1 cellular context compared by ENCODE assay signal in genomic region chr10:124917168-124917938, GRCh38.
A peak's percentile ranks its signal among the peaks of the same experiment; 100 is the strongest.
TF ChIP-seq lines count a peak whose summit lies in the region.

No MANE protein-coding gene starts in this region.

TF ChIP-seq in HEK293, 187 proteins besides CTCF, POLR2A, EP300 and RAD21 (continued from another document and continues in another):
- no peak for TF ChIP-seq ZNF658 (tag by site-specific recombination; IDR thresholded peaks at IDR 0.05)
- TF ChIP-seq, protein P1, sequence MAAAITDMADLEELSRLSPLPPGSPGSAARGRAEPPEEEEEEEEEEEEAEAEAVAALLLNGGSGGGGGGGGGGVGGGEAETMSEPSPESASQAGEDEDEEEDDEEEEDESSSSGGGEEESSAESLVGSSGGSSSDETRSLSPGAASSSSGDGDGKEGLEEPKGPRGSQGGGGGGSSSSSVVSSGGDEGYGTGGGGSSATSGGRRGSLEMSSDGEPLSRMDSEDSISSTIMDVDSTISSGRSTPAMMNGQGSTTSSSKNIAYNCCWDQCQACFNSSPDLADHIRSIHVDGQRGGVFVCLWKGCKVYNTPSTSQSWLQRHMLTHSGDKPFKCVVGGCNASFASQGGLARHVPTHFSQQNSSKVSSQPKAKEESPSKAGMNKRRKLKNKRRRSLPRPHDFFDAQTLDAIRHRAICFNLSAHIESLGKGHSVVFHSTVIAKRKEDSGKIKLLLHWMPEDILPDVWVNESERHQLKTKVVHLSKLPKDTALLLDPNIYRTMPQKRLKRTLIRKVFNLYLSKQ (tag by site-specific recombination; IDR thresholded peaks at IDR 0.05; ENCODE audit: borderline replicate concordance) = no peak
- TF ChIP-seq ZNF311 (tag by site-specific recombination; IDR thresholded peaks at IDR 0.05; ENCODE audit: borderline replicate concordance) = no peak
- no peak for TF ChIP-seq ZNF324 (tag by site-specific recombination; IDR thresholded peaks at IDR 0.05)
- no peak for TF ChIP-seq ZFP3 (tag by site-specific recombination; IDR thresholded peaks at IDR 0.05; ENCODE audit: low read depth)
- TF ChIP-seq ZNF155 (tag by site-specific recombination; IDR thresholded peaks at IDR 0.05) = no peak
- TF ChIP-seq, protein P2, sequence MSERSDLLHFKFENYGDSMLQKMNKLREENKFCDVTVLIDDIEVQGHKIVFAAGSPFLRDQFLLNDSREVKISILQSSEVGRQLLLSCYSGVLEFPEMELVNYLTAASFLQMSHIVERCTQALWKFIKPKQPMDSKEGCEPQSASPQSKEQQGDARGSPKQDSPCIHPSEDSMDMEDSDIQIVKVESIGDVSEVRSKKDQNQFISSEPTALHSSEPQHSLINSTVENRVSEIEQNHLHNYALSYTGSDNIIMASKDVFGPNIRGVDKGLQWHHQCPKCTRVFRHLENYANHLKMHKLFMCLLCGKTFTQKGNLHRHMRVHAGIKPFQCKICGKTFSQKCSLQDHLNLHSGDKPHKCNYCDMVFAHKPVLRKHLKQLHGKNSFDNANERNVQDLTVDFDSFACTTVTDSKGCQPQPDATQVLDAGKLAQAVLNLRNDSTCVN (tag by site-specific recombination; optimal IDR thresholded peaks at IDR 0.05) = no peak
- 0 out of 2 replicates have a peak, but pooled peaks have one; percentile 24 for TF ChIP-seq KLF7 (tag by site-specific recombination; IDR thresholded peaks at IDR 0.05; ENCODE audit: borderline replicate concordance)
- TF ChIP-seq ZBTB7A (tag by site-specific recombination; IDR thresholded peaks at IDR 0.05; ENCODE audit: low read depth) = no peak
- TF ChIP-seq ZBTB48 (tag by site-specific recombination; IDR thresholded peaks at IDR 0.05) = no peak
- TF ChIP-seq ZSCAN18 (tag by site-specific recombination; IDR thresholded peaks at IDR 0.05) = no peak
- TF ChIP-seq, protein P3, sequence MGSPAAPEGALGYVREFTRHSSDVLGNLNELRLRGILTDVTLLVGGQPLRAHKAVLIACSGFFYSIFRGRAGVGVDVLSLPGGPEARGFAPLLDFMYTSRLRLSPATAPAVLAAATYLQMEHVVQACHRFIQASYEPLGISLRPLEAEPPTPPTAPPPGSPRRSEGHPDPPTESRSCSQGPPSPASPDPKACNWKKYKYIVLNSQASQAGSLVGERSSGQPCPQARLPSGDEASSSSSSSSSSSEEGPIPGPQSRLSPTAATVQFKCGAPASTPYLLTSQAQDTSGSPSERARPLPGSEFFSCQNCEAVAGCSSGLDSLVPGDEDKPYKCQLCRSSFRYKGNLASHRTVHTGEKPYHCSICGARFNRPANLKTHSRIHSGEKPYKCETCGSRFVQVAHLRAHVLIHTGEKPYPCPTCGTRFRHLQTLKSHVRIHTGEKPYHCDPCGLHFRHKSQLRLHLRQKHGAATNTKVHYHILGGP (tag by site-specific recombination; IDR thresholded peaks at IDR 0.05) = no peak
- no peak for TF ChIP-seq ZNF26 (tag by site-specific recombination; IDR thresholded peaks at IDR 0.05)
- no peak for TF ChIP-seq ZNF362 (tag by site-specific recombination; IDR thresholded peaks at IDR 0.05)
- TF ChIP-seq ZSCAN16 (tag by site-specific recombination; IDR thresholded peaks at IDR 0.05) = no peak
- no peak for TF ChIP-seq SP7 (tag by site-specific recombination; IDR thresholded peaks at IDR 0.05)
- TF ChIP-seq ZNF19 (tag by site-specific recombination; IDR thresholded peaks at IDR 0.05; ENCODE audit: low read depth) = no peak
- TF ChIP-seq ZNF639 (tag by site-specific recombination; IDR thresholded peaks at IDR 0.05) = no peak
- no peak for TF ChIP-seq ZNF202 (tag by site-specific recombination; IDR thresholded peaks at IDR 0.05; ENCODE audit: borderline replicate concordance)
- no peak for TF ChIP-seq IKZF3 (tag by site-specific recombination; IDR thresholded peaks at IDR 0.05)
- TF ChIP-seq ZNF777 (tag by site-specific recombination; IDR thresholded peaks at IDR 0.05; ENCODE audit: borderline replicate concordance) = no peak
- TF ChIP-seq ZNF169 (tag by site-specific recombination; IDR thresholded peaks at IDR 0.05) = no peak
- no peak for TF ChIP-seq HOXC10 (CRISPR knock-in tag; IDR thresholded peaks at IDR 0.05)
- TF ChIP-seq ZFP37 (tag by site-specific recombination; IDR thresholded peaks at IDR 0.05) = no peak
- TF ChIP-seq KLF10 (tag by site-specific recombination; IDR thresholded peaks at IDR 0.05) = no peak
- TF ChIP-seq ZNF112 (tag by site-specific recombination; IDR thresholded peaks at IDR 0.05) = no peak
- no peak for TF ChIP-seq ZNF302 (tag by site-specific recombination; IDR thresholded peaks at IDR 0.05; ENCODE audit: low read depth)
- TF ChIP-seq REPIN1 (tag by site-specific recombination; IDR thresholded peaks at IDR 0.05; ENCODE audit: low read depth) = no peak
- no peak for TF ChIP-seq ZSCAN23 (tag by site-specific recombination; IDR thresholded peaks at IDR 0.05)
- no peak for TF ChIP-seq FEZF1 (tag by site-specific recombination; IDR thresholded peaks at IDR 0.05)
- no peak for TF ChIP-seq ZNF174 (tag by site-specific recombination; IDR thresholded peaks at IDR 0.05)
- no peak for TF ChIP-seq ZNF830 (tag by site-specific recombination; IDR thresholded peaks at IDR 0.05; ENCODE audit: low read depth)
- TF ChIP-seq, protein P4, sequence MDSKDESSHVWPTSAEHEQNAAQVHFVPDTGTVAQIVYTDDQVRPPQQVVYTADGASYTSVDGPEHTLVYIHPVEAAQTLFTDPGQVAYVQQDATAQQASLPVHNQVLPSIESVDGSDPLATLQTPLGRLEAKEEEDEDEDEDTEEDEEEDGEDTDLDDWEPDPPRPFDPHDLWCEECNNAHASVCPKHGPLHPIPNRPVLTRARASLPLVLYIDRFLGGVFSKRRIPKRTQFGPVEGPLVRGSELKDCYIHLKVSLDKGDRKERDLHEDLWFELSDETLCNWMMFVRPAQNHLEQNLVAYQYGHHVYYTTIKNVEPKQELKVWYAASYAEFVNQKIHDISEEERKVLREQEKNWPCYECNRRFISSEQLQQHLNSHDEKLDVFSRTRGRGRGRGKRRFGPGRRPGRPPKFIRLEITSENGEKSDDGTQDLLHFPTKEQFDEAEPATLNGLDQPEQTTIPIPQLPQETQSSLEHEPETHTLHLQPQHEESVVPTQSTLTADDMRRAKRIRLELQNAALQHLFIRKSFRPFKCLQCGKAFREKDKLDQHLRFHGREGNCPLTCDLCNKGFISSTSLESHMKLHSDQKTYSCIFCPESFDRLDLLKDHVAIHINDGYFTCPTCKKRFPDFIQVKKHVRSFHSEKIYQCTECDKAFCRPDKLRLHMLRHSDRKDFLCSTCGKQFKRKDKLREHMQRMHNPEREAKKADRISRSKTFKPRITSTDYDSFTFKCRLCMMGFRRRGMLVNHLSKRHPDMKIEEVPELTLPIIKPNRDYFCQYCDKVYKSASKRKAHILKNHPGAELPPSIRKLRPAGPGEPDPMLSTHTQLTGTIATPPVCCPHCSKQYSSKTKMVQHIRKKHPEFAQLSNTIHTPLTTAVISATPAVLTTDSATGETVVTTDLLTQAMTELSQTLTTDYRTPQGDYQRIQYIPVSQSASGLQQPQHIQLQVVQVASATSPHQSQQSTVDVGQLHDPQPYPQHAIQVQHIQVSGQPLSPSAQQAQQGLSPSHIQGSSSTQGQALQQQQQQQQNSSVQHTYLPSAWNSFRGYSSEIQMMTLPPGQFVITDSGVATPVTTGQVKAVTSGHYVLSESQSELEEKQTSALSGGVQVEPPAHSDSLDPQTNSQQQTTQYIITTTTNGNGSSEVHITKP (tag by site-specific recombination; IDR thresholded peaks at IDR 0.05) = no peak
- TF ChIP-seq ZNF664 (tag by site-specific recombination; IDR thresholded peaks at IDR 0.05) = no peak
- no peak for TF ChIP-seq ZNF157 (tag by site-specific recombination; IDR thresholded peaks at IDR 0.05)
- TF ChIP-seq, protein P5, sequence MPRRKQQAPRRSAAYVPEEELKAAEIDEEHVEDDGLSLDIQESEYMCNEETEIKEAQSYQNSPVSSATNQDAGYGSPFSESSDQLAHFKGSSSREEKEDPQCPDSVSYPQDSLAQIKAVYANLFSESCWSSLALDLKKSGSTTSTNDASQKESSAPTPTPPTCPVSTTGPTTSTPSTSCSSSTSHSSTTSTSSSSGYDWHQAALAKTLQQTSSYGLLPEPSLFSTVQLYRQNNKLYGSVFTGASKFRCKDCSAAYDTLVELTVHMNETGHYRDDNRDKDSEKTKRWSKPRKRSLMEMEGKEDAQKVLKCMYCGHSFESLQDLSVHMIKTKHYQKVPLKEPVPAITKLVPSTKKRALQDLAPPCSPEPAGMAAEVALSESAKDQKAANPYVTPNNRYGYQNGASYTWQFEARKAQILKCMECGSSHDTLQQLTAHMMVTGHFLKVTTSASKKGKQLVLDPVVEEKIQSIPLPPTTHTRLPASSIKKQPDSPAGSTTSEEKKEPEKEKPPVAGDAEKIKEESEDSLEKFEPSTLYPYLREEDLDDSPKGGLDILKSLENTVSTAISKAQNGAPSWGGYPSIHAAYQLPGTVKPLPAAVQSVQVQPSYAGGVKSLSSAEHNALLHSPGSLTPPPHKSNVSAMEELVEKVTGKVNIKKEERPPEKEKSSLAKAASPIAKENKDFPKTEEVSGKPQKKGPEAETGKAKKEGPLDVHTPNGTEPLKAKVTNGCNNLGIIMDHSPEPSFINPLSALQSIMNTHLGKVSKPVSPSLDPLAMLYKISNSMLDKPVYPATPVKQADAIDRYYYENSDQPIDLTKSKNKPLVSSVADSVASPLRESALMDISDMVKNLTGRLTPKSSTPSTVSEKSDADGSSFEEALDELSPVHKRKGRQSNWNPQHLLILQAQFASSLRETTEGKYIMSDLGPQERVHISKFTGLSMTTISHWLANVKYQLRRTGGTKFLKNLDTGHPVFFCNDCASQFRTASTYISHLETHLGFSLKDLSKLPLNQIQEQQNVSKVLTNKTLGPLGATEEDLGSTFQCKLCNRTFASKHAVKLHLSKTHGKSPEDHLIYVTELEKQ (tag by site-specific recombination; IDR thresholded peaks at IDR 0.05; ENCODE audit: borderline replicate concordance) = no peak
- TF ChIP-seq KLF8 (tag by site-specific recombination; IDR thresholded peaks at IDR 0.05) = peak; percentile 56; the same call in 1 of the 2 replicates
- no peak for TF ChIP-seq ZNF513 (tag by site-specific recombination; IDR thresholded peaks at IDR 0.05)
- TF ChIP-seq ZNF221 (tag by site-specific recombination; IDR thresholded peaks at IDR 0.05; ENCODE audit: borderline replicate concordance) = no peak
- no peak for TF ChIP-seq KLF9 (tag by site-specific recombination; IDR thresholded peaks at IDR 0.05; ENCODE audit: low read depth)
- TF ChIP-seq ZNF394 (tag by site-specific recombination; IDR thresholded peaks at IDR 0.05; ENCODE audit: borderline replicate concordance) = no peak; the same call in 1 of the 2 replicates
- TF ChIP-seq ZBTB21 (tag by site-specific recombination; IDR thresholded peaks at IDR 0.05) = no peak
- TF ChIP-seq ZNF660 (tag by site-specific recombination; IDR thresholded peaks at IDR 0.05) = no peak
- no peak for TF ChIP-seq ZNF843 (tag by site-specific recombination; IDR thresholded peaks at IDR 0.05)
- TF ChIP-seq SETDB1 (IDR thresholded peaks at IDR 0.05; ENCODE audit: insufficient read length, low read length) = no peak
- 0 out of 2 replicates have a peak, but pooled peaks have one; percentile 4 for TF ChIP-seq ZNF677 (tag by site-specific recombination; IDR thresholded peaks at IDR 0.05)
- TF ChIP-seq ZNF292 (tag by site-specific recombination; IDR thresholded peaks at IDR 0.05; ENCODE audit: borderline replicate concordance, low read depth) = no peak
- 0 out of 2 replicates have a peak, but pooled peaks have one; percentile 15 for TF ChIP-seq HOXD13 (CRISPR knock-in tag; IDR thresholded peaks at IDR 0.05; ENCODE audit: borderline replicate concordance)
- TF ChIP-seq MZF1 (tag by site-specific recombination; IDR thresholded peaks at IDR 0.05; ENCODE audit: borderline replicate concordance) = no peak
